8 cellular contexts compared by ENCODE assay signal in the genomic region with DNA sequence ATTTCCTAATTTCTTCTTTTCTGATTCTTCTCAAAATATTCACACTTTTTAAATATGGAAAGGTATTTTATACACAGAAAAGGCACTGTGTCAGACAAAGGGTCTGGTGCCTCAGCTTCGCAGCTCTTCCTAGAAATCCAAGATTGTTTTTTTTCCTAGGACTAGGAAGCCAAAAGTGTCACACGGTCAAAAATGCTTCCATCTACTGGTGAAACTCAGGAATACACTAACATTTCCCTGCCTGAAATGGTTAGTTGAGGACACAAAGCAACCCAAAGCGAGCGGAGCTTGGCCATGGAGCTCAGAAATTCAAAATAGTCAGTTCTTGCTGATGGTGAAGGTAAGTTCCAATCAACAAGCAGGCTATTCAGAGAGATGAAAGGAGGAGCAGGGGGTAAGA.
DNase-seq lines count a peak whose midpoint lies in the region; ATAC-seq and TF ChIP-seq lines count a peak whose summit lies in the region.

No MANE protein-coding gene starts in this region.

- no peak overlapping the region for H2AFZ ChIP-seq in PC-3 (ENCODE audit: low read length)

- H3K4me3 ChIP-seq in PC-3 (ENCODE audit: low read length), result no peak overlapping the region
- H3K4me3 ChIP-seq in fibroblast of villous mesenchyme (ENCODE audit: low read depth, low read length), result no peak overlapping the region

- no peak for TF ChIP-seq POLR2A in erythroblast (IDR thresholded peaks at IDR 0.05; ENCODE audit: low read length)

- H3K9me2 ChIP-seq in PC-3 (replicated peaks; ENCODE audit: low read length), result no peaks in the 10 kb centered on the region

- H3K27me3 ChIP-seq in PC-3 (ENCODE audit: low read length), result no peaks in the 10 kb centered on the region

- no peak for ATAC-seq in PC-3
- no peak for ATAC-seq in GM21367 (IDR thresholded peaks at IDR 0.05; ENCODE audit: unreplicated experiment)
- no peak for ATAC-seq in GM21528 (IDR thresholded peaks at IDR 0.05; ENCODE audit: low FRiP score, unreplicated experiment)

- intact Hi-C loops in PC-3 (cut with micrococcal nuclease), result loop anchor here (1.0 to 10.0 kb wide), 3 partner anchors 134 to 284 kb away; no protein-coding TSS in a partner anchor

- POLR2A ChIA-PET in PC-3 (lab: Charles Lee; ENCODE audit: unreplicated experiment), result no interaction called here

- no peaks in the 10 kb centered on the region for H3K9me3 ChIP-seq in PC-3 (ENCODE audit: low read length)

- no peaks in the 10 kb centered on the region for H4K20me1 ChIP-seq in PC-3 (ENCODE audit: low read length)

- TF ChIP-seq CTCF in GM12874 (IDR thresholded peaks at IDR 0.05; ENCODE audit: insufficient read depth, low read depth, low read length) (0 out of 2 replicates have a peak, but pooled peaks have one; percentile 2), PC-3 (conservative IDR thresholded peaks at IDR 0.05; ENCODE audit: low read depth, low read length) (peak; percentile 72), fibroblast of villous mesenchyme (IDR thresholded peaks at IDR 0.05; ENCODE audit: insufficient read depth, low read depth, low read length) (peak; percentile 69)

- H3K4me1 ChIP-seq in PC-3 (ENCODE audit: insufficient read depth, low read length), result peaks cover 9% of the 10 kb centered on the region

- no peaks in the 10 kb centered on the region for H3K79me2 ChIP-seq in PC-3 (ENCODE audit: low read length)

- H3K4me2 ChIP-seq in PC-3 (ENCODE audit: low read length), result no peak overlapping the region

- CTCF ChIA-PET in PC-3 (lab: Charles Lee), result no interaction called here

- no TSS peak for BruUV-seq in PC-3 (replicated peaks; lab: Mats Ljungman, UMichigan)

- H3K27ac ChIP-seq in PC-3 (ENCODE audit: low read length), result no peak overlapping the region

- H3K9ac ChIP-seq in PC-3 (ENCODE audit: low read length), result no peak overlapping the region

- no peaks in the 10 kb centered on the region for H3F3A ChIP-seq in PC-3 (ENCODE audit: low read length, unreplicated experiment)

- DNase-seq in PC-3, result peak; percentile 58
- peak; percentile 56 for DNase-seq in fibroblast of villous mesenchyme (ENCODE audit: low read depth)
- peak; percentile 9 for DNase-seq in retina
- no peak for DNase-seq in GF-D8 (lab: John Stamatoyannopoulos, UW)
- DNase-seq in erythroblast (lab: John Stamatoyannopoulos, UW), result no peak

- H3K36me3 ChIP-seq in PC-3 (ENCODE audit: low read depth, low read length), result no peaks in the 10 kb centered on the region

Comparison
In these comparisons a context has a peak if more than half of its experiments do, and no peak if none do; other contexts are left out.
1. CTCF ChIP-seq: peak in every context shown above with its lines; median percentile 72 in PC-3; 69 in fibroblast of villous mesenchyme; 2 in GM12874.
2. DNase-seq: peak in PC-3 (single experiment), fibroblast of villous mesenchyme (single experiment) and retina (single experiment); none in GF-D8 (single experiment) and erythroblast (0 of 2).